Comparison of ENCODE assay signal across 5 cellular contexts in the genomic region with DNA sequence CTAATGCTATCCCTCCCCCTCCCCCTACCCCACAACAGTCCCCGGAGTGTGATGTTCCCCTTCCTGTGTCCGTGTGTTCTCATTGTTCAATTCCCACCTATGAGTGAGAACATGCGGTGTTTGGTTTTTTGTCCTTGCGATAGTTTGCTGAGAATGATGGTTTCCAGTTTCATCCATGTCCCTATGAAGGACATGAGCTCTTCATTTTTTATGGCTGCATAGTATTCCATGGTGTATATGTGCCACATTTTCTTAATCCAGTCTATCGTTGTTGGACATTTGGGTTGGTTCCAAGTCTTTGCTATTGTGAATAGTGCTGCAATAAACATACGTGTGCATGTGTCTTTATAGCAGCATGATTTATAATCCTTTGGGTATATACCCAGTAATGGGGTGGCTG. TPM values are rescaled to one million over a fixed set of nuclear protein-coding genes. Genes with fewer than 3 reads are reported as not detected.
"Had no signal": no experiment of that assay in that cellular context is flagged by ENCODE, and none has a peak within 500 bp of the region (broad histone marks: within the 10 kb centered on the region; RNA-seq: fewer than 3 reads in every experiment).

No MANE protein-coding gene starts in this region.

RNA-seq across cellular contexts. Expression of gene TBX1, which starts 16.6 kb away (rescaled TPM):
- total RNA-seq: RPMI7951 had no signal
- polyA plus RNA-seq: SK-N-SH had no signal

RNA-seq across cellular contexts. Expression of gene GP1BB, which starts 53.9 kb away (rescaled TPM):
- total RNA-seq: OCI-LY7, Right ventricle myocardium inferior, Right ventricle myocardium superior, RPMI7951 had no signal
